Comparison of ENCODE assay signal across 8 cellular contexts in the genomic region with DNA sequence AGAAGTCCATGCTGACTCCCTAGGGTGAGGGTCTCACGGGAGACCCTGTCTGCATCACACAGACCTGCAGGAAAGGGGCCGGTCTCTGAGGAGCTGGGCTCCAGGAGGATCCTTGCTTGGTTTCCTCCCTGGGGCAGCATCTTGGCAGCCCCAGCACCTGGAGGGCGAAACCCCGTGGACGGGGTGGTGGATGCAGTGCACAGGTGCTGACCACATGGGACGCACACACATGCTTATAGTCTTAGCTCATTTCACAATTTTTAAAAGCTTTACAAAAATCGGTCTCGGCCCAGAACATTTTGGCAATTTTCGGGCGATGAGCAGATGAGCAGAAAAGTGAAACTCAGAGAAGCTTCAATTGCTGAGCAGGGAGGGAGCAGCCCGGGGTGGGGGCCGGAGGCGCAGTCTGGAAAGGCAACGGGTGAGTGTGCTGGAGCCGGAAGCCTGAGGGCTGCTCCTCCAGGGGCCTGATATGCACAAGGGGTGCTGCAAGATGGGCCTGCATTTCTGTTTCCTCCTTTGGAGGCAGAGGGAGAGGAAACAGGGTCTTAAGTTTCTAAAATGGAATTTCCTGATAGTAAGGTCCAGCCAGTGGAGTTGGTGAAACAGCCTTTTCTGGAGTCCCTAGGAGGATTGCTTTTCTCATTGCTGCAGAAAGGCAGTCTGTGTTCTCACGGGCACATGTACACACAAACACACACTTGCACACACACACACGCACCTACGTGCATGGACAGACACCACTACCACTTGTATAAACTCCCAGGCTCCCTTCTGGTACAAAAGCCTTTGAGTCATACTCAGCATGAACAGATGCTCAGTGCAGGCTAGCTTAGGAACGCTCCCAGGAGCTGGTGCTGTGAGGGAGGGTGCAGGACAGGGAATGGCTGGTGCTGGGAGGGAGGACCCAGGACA.
DNase-seq lines count a peak whose midpoint lies in the region; ATAC-seq and TF ChIP-seq lines count a peak whose summit lies in the region.

No MANE protein-coding gene starts in this region.

- peaks cover 19% of the 10 kb centered on the region for H3K4me1 Mint-ChIP-seq in HFFc6 (ENCODE audit: low read depth)
- H3K4me1 Mint-ChIP-seq in activated CD8-positive, alpha-beta T cell treated with anti-CD3 and anti-CD28 coated beads for 36 hours (ENCODE audit: low read depth) = peaks cover 20% of the 10 kb centered on the region

- peak overlapping the region; percentile 67 for H3K4me3 Mint-ChIP-seq in HFFc6
- no peak overlapping the region for H3K4me3 Mint-ChIP-seq in activated CD8-positive, alpha-beta T cell treated with anti-CD3 and anti-CD28 coated beads for 36 hours

- ATAC-seq in activated CD8-positive, alpha-beta T cell treated with anti-CD3 and anti-CD28 coated beads for 36 hours = peak; percentile 61
- ATAC-seq in lower lobe of right lung = peak; percentile 16 to 36

- peaks cover 20% of the 10 kb centered on the region for H3K9me3 Mint-ChIP-seq in HFFc6
- no peaks in the 10 kb centered on the region for H3K9me3 Mint-ChIP-seq in activated CD8-positive, alpha-beta T cell treated with anti-CD3 and anti-CD28 coated beads for 36 hours

- H3K4me1 ChIP-seq in lower lobe of right lung = peaks cover 16% of the 10 kb centered on the region

- POLR2A ChIA-PET in activated CD8-positive, alpha-beta T cell treated with anti-CD3 and anti-CD28 coated beads for 36 hours (lab: Charles Lee) = no interaction called here

- DNase-seq in GM04504 (ENCODE audit: low read depth) = peak; percentile 29
- peak; percentile 48 for DNase-seq in HFFc6
- DNase-seq in activated CD8-positive, alpha-beta T cell treated with anti-CD3 and anti-CD28 coated beads for 36 hours = peak; percentile 48
- no peak for DNase-seq in lower lobe of right lung
- DNase-seq in NOMO-1 treated with dmso at 0.1 percent for 144 hours (lab: John Stamatoyannopoulos, UW; ENCODE audit: unreplicated experiment) = no peak
- no peak for DNase-seq in COR-L47 (lab: John Stamatoyannopoulos, UW)
- no peak for DNase-seq in GM20000 (ENCODE audit: low spot score)
- DNase-seq in stimulated activated CD4-positive, alpha-beta T cell treated with anti-CD3 and anti-CD28 coated beads, Interleukin-2, amount 100 ng/mL, for 24 hours = no peak

- no peak overlapping the region for H3K27ac ChIP-seq in lower lobe of right lung

- intact Hi-C loops in activated CD8-positive, alpha-beta T cell treated with anti-CD3 and anti-CD28 coated beads for 36 hours (cut with micrococcal nuclease) = no loop called here
- intact Hi-C loops in lower lobe of right lung (cut with DNase I) = no loop called here

- no peak overlapping the region for H3K4me3 ChIP-seq in lower lobe of right lung

- no peaks in the 10 kb centered on the region for H3K9me3 ChIP-seq in lower lobe of right lung

- peaks cover 15% of the 10 kb centered on the region for H3K36me3 Mint-ChIP-seq in HFFc6 (ENCODE audit: low read depth)
- H3K36me3 Mint-ChIP-seq in activated CD8-positive, alpha-beta T cell treated with anti-CD3 and anti-CD28 coated beads for 36 hours (ENCODE audit: low read depth) = no peaks in the 10 kb centered on the region

- no peak for TF ChIP-seq CTCF in HFFc6 (IDR thresholded peaks at IDR 0.05)
- TF ChIP-seq CTCF in activated CD8-positive, alpha-beta T cell treated with anti-CD3 and anti-CD28 coated beads for 36 hours (IDR thresholded peaks at IDR 0.05) = no peak
- TF ChIP-seq CTCF in lower lobe of right lung (IDR thresholded peaks at IDR 0.05) = no peak
- TF ChIP-seq CTCF in GM20000 (IDR thresholded peaks at IDR 0.05; ENCODE audit: extremely low read depth, missing control alignments) = no peak

- H3K36me3 ChIP-seq in lower lobe of right lung = no peaks in the 10 kb centered on the region

- H3K27me3 Mint-ChIP-seq in HFFc6 (ENCODE audit: insufficient read depth) = peaks cover under 1% of the 10 kb centered on the region; the same call in 1 of the 2 replicates
- peaks cover 7% of the 10 kb centered on the region for H3K27me3 Mint-ChIP-seq in activated CD8-positive, alpha-beta T cell treated with anti-CD3 and anti-CD28 coated beads for 36 hours

- CTCF ChIA-PET in activated CD8-positive, alpha-beta T cell treated with anti-CD3 and anti-CD28 coated beads for 36 hours (lab: Charles Lee) = no interaction called here

- peaks cover 22% of the 10 kb centered on the region for H3K27me3 ChIP-seq in lower lobe of right lung (ENCODE audit: low read depth)

- no peak overlapping the region for H3K27ac Mint-ChIP-seq in HFFc6
- no peak overlapping the region for H3K27ac Mint-ChIP-seq in activated CD8-positive, alpha-beta T cell treated with anti-CD3 and anti-CD28 coated beads for 36 hours

Comparison
In these comparisons a context has a peak if more than half of its experiments do, and no peak if none do; other contexts are left out.
1. DNase-seq: peak in GM04504 (single experiment), HFFc6 (single experiment) and activated CD8-positive, alpha-beta T cell treated with anti-CD3 and anti-CD28 coated beads for 36 hours (single experiment); none in lower lobe of right lung (single experiment), NOMO-1 treated with dmso at 0.1 percent for 144 hours (single experiment), COR-L47 (single experiment), GM20000 (single experiment) and stimulated activated CD4-positive, alpha-beta T cell treated with anti-CD3 and anti-CD28 coated beads, Interleukin-2, amount 100 ng/mL, for 24 hours (0 of 2).